Comparison of ENCODE assay signal across 11 cellular contexts in genomic region chr15:36810656-36811449, GRCh38.
DNase-seq lines count a peak whose midpoint lies in the region; ATAC-seq and TF ChIP-seq lines count a peak whose summit lies in the region.
"Had no signal": no experiment of that assay in that cellular context is flagged by ENCODE, and none has a peak within 500 bp of the region (broad histone marks: within the 10 kb centered on the region; RNA-seq: fewer than 3 reads in every experiment).

No MANE protein-coding gene starts in this region.

- no peaks in the 10 kb centered on the region for H3F3A ChIP-seq in Loucy (ENCODE audit: low read depth)

- H3K4me3 ChIP-seq in Loucy (ENCODE audit: low read length, poor library complexity, severe bottlenecking): no peak overlapping the region
- no peak overlapping the region for H3K4me3 ChIP-seq in cardiac fibroblast (replicated peaks in 1 of 2; ENCODE audit: low read depth in 2 of 2, low read length in 2 of 2)
- no peak overlapping the region for H3K4me3 ChIP-seq in transverse colon
- H3K4me3 ChIP-seq in gastrocnemius medialis: no peak overlapping the region
- H3K4me3 ChIP-seq: GM23248 had no signal

- H3K27ac ChIP-seq in transverse colon (peak overlapping the region in 3 of 4 donors; percentile 3 to 70 (median 57)), gastrocnemius medialis (no peak overlapping the region)
- H3K27ac ChIP-seq: GM23248 had no signal

- no peak overlapping the region for H2AFZ ChIP-seq in Loucy (ENCODE audit: low read length)
- H2AFZ ChIP-seq: GM23248 had no signal

- no peaks in the 10 kb centered on the region for H3K9me3 ChIP-seq in Loucy (ENCODE audit: insufficient read depth, low read depth, low read length)
- no peaks in the 10 kb centered on the region for H3K9me3 ChIP-seq in transverse colon
- H3K9me3 ChIP-seq in gastrocnemius medialis: no peaks in the 10 kb centered on the region

- H3K9me3 Mint-ChIP-seq in activated CD4-positive, alpha-beta T cell treated with anti-CD3 and anti-CD28 coated beads, Interleukin-2, amount 10 ng/mL, durations not matched to agents 7 days and 5 days: no peaks in the 10 kb centered on the region
- H3K9me3 Mint-ChIP-seq: naive B cell had no signal

- no peak for TF ChIP-seq EP300 in transverse colon (IDR thresholded peaks at IDR 0.05; ENCODE audit: low read depth)

- H3K4me2 ChIP-seq in Loucy (ENCODE audit: low read depth, low read length, poor library complexity, severe bottlenecking): no peak overlapping the region

- TF ChIP-seq CTCF in Loucy (conservative IDR thresholded peaks at IDR 0.05; ENCODE audit: low read length) (peak; percentile 54), cardiac fibroblast (IDR thresholded peaks at IDR 0.05; ENCODE audit: low read depth, low read length) (peak; percentile 46), transverse colon (IDR thresholded peaks at IDR 0.05) (peak in 2 of 5 experiments; percentile 21 to 28), gastrocnemius medialis (IDR thresholded peaks at IDR 0.05 in 4 of 5, conservative IDR thresholded peaks at IDR 0.05 in 1 of 5) (no peak)

- 66 to 75% methylated on average over 9 to 10 of the region's 10 CpGs for WGBS in transverse colon (ENCODE audit: low coverage in 1 of 2), 2 donors

- TF ChIP-seq POLR2A in transverse colon (IDR thresholded peaks at IDR 0.05): no peak
- TF ChIP-seq POLR2A in gastrocnemius medialis (IDR thresholded peaks at IDR 0.05): no peak

- H3K79me2 ChIP-seq in Loucy (ENCODE audit: insufficient read depth, low read length): no peaks in the 10 kb centered on the region

- ATAC-seq in gastrocnemius medialis: no peak

- no peaks in the 10 kb centered on the region for H3K27me3 ChIP-seq in Loucy (ENCODE audit: insufficient read depth, low read length, poor library complexity, severe bottlenecking)
- H3K27me3 ChIP-seq in transverse colon: no peaks in the 10 kb centered on the region
- no peaks in the 10 kb centered on the region for H3K27me3 ChIP-seq in gastrocnemius medialis

- H3K27me3 Mint-ChIP-seq in activated CD4-positive, alpha-beta T cell treated with anti-CD3 and anti-CD28 coated beads, Interleukin-2, amount 10 ng/mL, durations not matched to agents 7 days and 5 days: no peaks in the 10 kb centered on the region
- H3K27me3 Mint-ChIP-seq: naive B cell had no signal

- H4K20me1 ChIP-seq in Loucy (ENCODE audit: insufficient read depth, low read length, poor library complexity, severe bottlenecking): no peaks in the 10 kb centered on the region

- no peaks in the 10 kb centered on the region for H3K4me1 Mint-ChIP-seq in activated CD4-positive, alpha-beta T cell treated with anti-CD3 and anti-CD28 coated beads, Interleukin-2, amount 10 ng/mL, durations not matched to agents 7 days and 5 days
- H3K4me1 Mint-ChIP-seq: naive B cell had no signal

- H3K4me1 ChIP-seq in Loucy (ENCODE audit: insufficient read depth, low read length, poor library complexity, severe bottlenecking) (peaks cover 12% of the 10 kb centered on the region), transverse colon (peaks cover 0 to 38% (median 0%) of the 10 kb centered on the region in 4 donors), gastrocnemius medialis (peaks cover 0 to 17% of the 10 kb centered on the region in 2 donors)

- CTCF ChIA-PET in activated CD4-positive, alpha-beta T cell treated with anti-CD3 and anti-CD28 coated beads, Interleukin-2, amount 10 ng/mL, durations not matched to agents 7 days and 5 days (lab: Charles Lee): no interaction called here

- H3K36me3 Mint-ChIP-seq in activated CD4-positive, alpha-beta T cell treated with anti-CD3 and anti-CD28 coated beads, Interleukin-2, amount 10 ng/mL, durations not matched to agents 7 days and 5 days (ENCODE audit: low read depth): no peaks in the 10 kb centered on the region

- POLR2A ChIA-PET in activated CD4-positive, alpha-beta T cell treated with anti-CD3 and anti-CD28 coated beads, Interleukin-2, amount 10 ng/mL, durations not matched to agents 7 days and 5 days (lab: Charles Lee): no interaction called here

- in situ Hi-C loops in transverse colon (cut with MboI; ENCODE audit: low pct_ligation_motif_present in 1 of 4, low pct_unique_long_range_greater_than_20kb in 1 of 4, low sequenced_read_pairs in 3 of 4) (no loop called here), gastrocnemius medialis (cut with MboI; ENCODE audit: low sequenced_read_pairs in 4 of 4) (no loop called here)

- H3K9ac ChIP-seq in Loucy (ENCODE audit: low read depth, low read length, poor library complexity, severe bottlenecking): no peak overlapping the region
- H3K9ac ChIP-seq: GM23248 had no signal

- no peak overlapping the region for H3K27ac Mint-ChIP-seq in activated CD4-positive, alpha-beta T cell treated with anti-CD3 and anti-CD28 coated beads, Interleukin-2, amount 10 ng/mL, durations not matched to agents 7 days and 5 days
- H3K27ac Mint-ChIP-seq: naive B cell had no signal

- H3K9me2 ChIP-seq in Loucy (replicated peaks; ENCODE audit: low read depth, low read length): no peaks in the 10 kb centered on the region

- DNase-seq in NCI-H82 (lab: John Stamatoyannopoulos, UW): peak; percentile 75
- DNase-seq in NCI-H82 treated with DMSO at 0.1 percent for 48 hours (lab: John Stamatoyannopoulos, UW; ENCODE audit: unreplicated experiment): no peak
- DNase-seq in cardiac fibroblast (ENCODE audit: low read depth in 2 of 2): no peak
- DNase-seq in transverse colon: no peak
- no peak for DNase-seq in gastrocnemius medialis
- no peak for DNase-seq in activated CD4-positive, alpha-beta T cell treated with anti-CD3 and anti-CD28 coated beads, Interleukin-2, amount 10 ng/mL, durations not matched to agents 7 days and 5 days
- no peak for DNase-seq in NCI-H1930 (lab: John Stamatoyannopoulos, UW)
- DNase-seq: effector memory CD4-positive, alpha-beta T cell; GM23248; naive B cell had no signal

- no peak overlapping the region for H3K4me3 Mint-ChIP-seq in activated CD4-positive, alpha-beta T cell treated with anti-CD3 and anti-CD28 coated beads, Interleukin-2, amount 10 ng/mL, durations not matched to agents 7 days and 5 days
- H3K4me3 Mint-ChIP-seq: naive B cell had no signal

- H3K36me3 ChIP-seq in Loucy (ENCODE audit: insufficient read depth, low read length): no peaks in the 10 kb centered on the region
- no peaks in the 10 kb centered on the region for H3K36me3 ChIP-seq in transverse colon
- no peaks in the 10 kb centered on the region for H3K36me3 ChIP-seq in gastrocnemius medialis

- intact Hi-C loops in transverse colon (cut with DNase I; ENCODE audit: low total_unique reads) (no loop called here), gastrocnemius medialis (cut with DNase I; ENCODE audit: low total_unique reads) (no loop called here)

Comparison
In these comparisons a context has a peak if more than half of its experiments do, and no peak if none do; other contexts are left out.
1. CTCF ChIP-seq: peak in Loucy (single experiment) and cardiac fibroblast (single experiment); none in gastrocnemius medialis (0 of 5).
2. H3K27ac ChIP-seq: peak in transverse colon (3 of 4); none in gastrocnemius medialis (0 of 4).